Comparison of ENCODE assay signal across 1 cellular context in genomic region chr1:227299688-227300087, GRCh38.
TF ChIP-seq lines count a peak whose summit lies in the region.

No MANE protein-coding gene starts in this region.

TF ChIP-seq in K562, 482 proteins besides CTCF, POLR2A, EP300 and RAD21 (continued from another document and continues in another):
- TF ChIP-seq, protein P1, sequence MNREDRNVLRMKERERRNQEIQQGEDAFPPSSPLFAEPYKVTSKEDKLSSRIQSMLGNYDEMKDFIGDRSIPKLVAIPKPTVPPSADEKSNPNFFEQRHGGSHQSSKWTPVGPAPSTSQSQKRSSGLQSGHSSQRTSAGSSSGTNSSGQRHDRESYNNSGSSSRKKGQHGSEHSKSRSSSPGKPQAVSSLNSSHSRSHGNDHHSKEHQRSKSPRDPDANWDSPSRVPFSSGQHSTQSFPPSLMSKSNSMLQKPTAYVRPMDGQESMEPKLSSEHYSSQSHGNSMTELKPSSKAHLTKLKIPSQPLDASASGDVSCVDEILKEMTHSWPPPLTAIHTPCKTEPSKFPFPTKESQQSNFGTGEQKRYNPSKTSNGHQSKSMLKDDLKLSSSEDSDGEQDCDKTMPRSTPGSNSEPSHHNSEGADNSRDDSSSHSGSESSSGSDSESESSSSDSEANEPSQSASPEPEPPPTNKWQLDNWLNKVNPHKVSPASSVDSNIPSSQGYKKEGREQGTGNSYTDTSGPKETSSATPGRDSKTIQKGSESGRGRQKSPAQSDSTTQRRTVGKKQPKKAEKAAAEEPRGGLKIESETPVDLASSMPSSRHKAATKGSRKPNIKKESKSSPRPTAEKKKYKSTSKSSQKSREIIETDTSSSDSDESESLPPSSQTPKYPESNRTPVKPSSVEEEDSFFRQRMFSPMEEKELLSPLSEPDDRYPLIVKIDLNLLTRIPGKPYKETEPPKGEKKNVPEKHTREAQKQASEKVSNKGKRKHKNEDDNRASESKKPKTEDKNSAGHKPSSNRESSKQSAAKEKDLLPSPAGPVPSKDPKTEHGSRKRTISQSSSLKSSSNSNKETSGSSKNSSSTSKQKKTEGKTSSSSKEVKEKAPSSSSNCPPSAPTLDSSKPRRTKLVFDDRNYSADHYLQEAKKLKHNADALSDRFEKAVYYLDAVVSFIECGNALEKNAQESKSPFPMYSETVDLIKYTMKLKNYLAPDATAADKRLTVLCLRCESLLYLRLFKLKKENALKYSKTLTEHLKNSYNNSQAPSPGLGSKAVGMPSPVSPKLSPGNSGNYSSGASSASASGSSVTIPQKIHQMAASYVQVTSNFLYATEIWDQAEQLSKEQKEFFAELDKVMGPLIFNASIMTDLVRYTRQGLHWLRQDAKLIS (CRISPR knock-in tag; IDR thresholded peaks at IDR 0.05), result no peak
- TF ChIP-seq FOXK2 (conservative IDR thresholded peaks at IDR 0.05 in 1 of 2, IDR thresholded peaks at IDR 0.05 in 1 of 2; ENCODE audit: low read depth in 2 of 2), result 0 out of 4 replicates have a peak, but pooled peaks of 1 of the 2 experiments have one; percentile 48
- no peak for TF ChIP-seq CEBPZ (IDR thresholded peaks at IDR 0.05; ENCODE audit: borderline replicate concordance, low read depth, low read length)
- no peak for TF ChIP-seq YY1 (IDR thresholded peaks at IDR 0.05; ENCODE audit: borderline replicate concordance in 1 of 3, control insufficient read depth in 1 of 3, extremely low read depth in 1 of 3, insufficient read depth in 3 of 3, insufficient read length in 1 of 3, insufficient replicate concordance in 2 of 3, low read depth in 1 of 3, low read length in 2 of 3)
- TF ChIP-seq RB1 (IDR thresholded peaks at IDR 0.05; ENCODE audit: low read depth), result no peak
- no peak for TF ChIP-seq CHD7 (IDR thresholded peaks at IDR 0.05; ENCODE audit: low read depth, low read length)
- no peak for TF ChIP-seq TAF7 (tag; IDR thresholded peaks at IDR 0.05)
- no peak for TF ChIP-seq THRAP3 (IDR thresholded peaks at IDR 0.05; ENCODE audit: borderline replicate concordance)
- TF ChIP-seq ZNF668 (CRISPR knock-in tag; IDR thresholded peaks at IDR 0.05), result no peak
- TF ChIP-seq ZNF583 (CRISPR knock-in tag; IDR thresholded peaks at IDR 0.05), result no peak
- TF ChIP-seq SAP30 (IDR thresholded peaks at IDR 0.05; ENCODE audit: borderline replicate concordance, insufficient read depth, low read depth, low read length, poor library complexity, severe bottlenecking), result no peak
- TF ChIP-seq JUN (IDR thresholded peaks at IDR 0.05; ENCODE audit: borderline replicate concordance, low read depth, low read length), result 0 out of 2 replicates have a peak, but pooled peaks have one; percentile 22
- TF ChIP-seq JUN (CRISPR knock-in tag; IDR thresholded peaks at IDR 0.05; ENCODE audit: borderline replicate concordance), result no peak
- no peak for TF ChIP-seq CHCHD3 (CRISPR knock-in tag; IDR thresholded peaks at IDR 0.05)
- TF ChIP-seq BRD9 (IDR thresholded peaks at IDR 0.05; ENCODE audit: low read depth, partially characterized antibody), result no peak
- no peak for TF ChIP-seq DPF2 (IDR thresholded peaks at IDR 0.05)
- TF ChIP-seq NFE2L1 (tag; IDR thresholded peaks at IDR 0.05; ENCODE audit: borderline replicate concordance, low read depth), result no peak
- TF ChIP-seq MEF2D (tag; conservative IDR thresholded peaks at IDR 0.05; ENCODE audit: low read depth), result no peak
- TF ChIP-seq CREM (IDR thresholded peaks at IDR 0.05; ENCODE audit: low read depth), result 0 out of 2 replicates have a peak, but pooled peaks have one; percentile 10
- TF ChIP-seq, protein P2, sequence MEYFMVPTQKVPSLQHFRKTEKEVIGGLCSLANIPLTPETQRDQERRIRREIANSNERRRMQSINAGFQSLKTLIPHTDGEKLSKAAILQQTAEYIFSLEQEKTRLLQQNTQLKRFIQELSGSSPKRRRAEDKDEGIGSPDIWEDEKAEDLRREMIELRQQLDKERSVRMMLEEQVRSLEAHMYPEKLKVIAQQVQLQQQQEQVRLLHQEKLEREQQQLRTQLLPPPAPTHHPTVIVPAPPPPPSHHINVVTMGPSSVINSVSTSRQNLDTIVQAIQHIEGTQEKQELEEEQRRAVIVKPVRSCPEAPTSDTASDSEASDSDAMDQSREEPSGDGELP (CRISPR knock-in tag; IDR thresholded peaks at IDR 0.05; ENCODE audit: borderline replicate concordance), result no peak
- no peak for TF ChIP-seq NCOA6 (IDR thresholded peaks at IDR 0.05)
- no peak for TF ChIP-seq GATA2 (CRISPR knock-in tag; IDR thresholded peaks at IDR 0.05)
- TF ChIP-seq NCOA1 (IDR thresholded peaks at IDR 0.05; ENCODE audit: low read depth), result no peak
- no peak for TF ChIP-seq NFIX (CRISPR knock-in tag; IDR thresholded peaks at IDR 0.05; ENCODE audit: low read depth)
- TF ChIP-seq ATF7 (IDR thresholded peaks at IDR 0.05), result peak; percentile 61; the same call in 1 of the 2 replicates
- TF ChIP-seq MAFF (IDR thresholded peaks at IDR 0.05; ENCODE audit: low read length), result peak; percentile 24; the same call in 1 of the 2 replicates
- TF ChIP-seq HNRNPUL1 (IDR thresholded peaks at IDR 0.05; ENCODE audit: low read length), result no peak
- no peak for TF ChIP-seq ZNF644 (tag; IDR thresholded peaks at IDR 0.05; ENCODE audit: low read depth)
- TF ChIP-seq, protein P3, sequence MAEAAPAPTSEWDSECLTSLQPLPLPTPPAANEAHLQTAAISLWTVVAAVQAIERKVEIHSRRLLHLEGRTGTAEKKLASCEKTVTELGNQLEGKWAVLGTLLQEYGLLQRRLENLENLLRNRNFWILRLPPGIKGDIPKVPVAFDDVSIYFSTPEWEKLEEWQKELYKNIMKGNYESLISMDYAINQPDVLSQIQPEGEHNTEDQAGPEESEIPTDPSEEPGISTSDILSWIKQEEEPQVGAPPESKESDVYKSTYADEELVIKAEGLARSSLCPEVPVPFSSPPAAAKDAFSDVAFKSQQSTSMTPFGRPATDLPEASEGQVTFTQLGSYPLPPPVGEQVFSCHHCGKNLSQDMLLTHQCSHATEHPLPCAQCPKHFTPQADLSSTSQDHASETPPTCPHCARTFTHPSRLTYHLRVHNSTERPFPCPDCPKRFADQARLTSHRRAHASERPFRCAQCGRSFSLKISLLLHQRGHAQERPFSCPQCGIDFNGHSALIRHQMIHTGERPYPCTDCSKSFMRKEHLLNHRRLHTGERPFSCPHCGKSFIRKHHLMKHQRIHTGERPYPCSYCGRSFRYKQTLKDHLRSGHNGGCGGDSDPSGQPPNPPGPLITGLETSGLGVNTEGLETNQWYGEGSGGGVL (CRISPR knock-in tag; IDR thresholded peaks at IDR 0.05), result no peak
- TF ChIP-seq SLC30A9 (CRISPR knock-in tag; IDR thresholded peaks at IDR 0.05), result no peak
- TF ChIP-seq FUS (optimal IDR thresholded peaks at IDR 0.05; ENCODE audit: low read depth, low read length), result no peak
- TF ChIP-seq MYBL2 (IDR thresholded peaks at IDR 0.05; ENCODE audit: low read depth), result no peak
- no peak for TF ChIP-seq MYBL2 (CRISPR knock-in tag; IDR thresholded peaks at IDR 0.05; ENCODE audit: borderline replicate concordance)
